16 cellular contexts compared by ENCODE assay signal in genomic region chr20:48669946-48670630, GRCh38.
DNase-seq lines count a peak whose midpoint lies in the region; ATAC-seq, FAIRE-seq and TF ChIP-seq lines count a peak whose summit lies in the region.
"Had no signal": no experiment of that assay in that cellular context is flagged by ENCODE, and none has a peak within 500 bp of the region (broad histone marks: within the 10 kb centered on the region; RNA-seq: fewer than 3 reads in every experiment).

No MANE protein-coding gene starts in this region.

- no peaks in the 10 kb centered on the region for H3K4me1 Mint-ChIP-seq in activated naive CD8-positive, alpha-beta T cell (ENCODE audit: low read depth)
- peaks cover 5% of the 10 kb centered on the region for H3K4me1 Mint-ChIP-seq in activated naive CD8-positive, alpha-beta T cell treated with anti-CD3 and anti-CD28 coated beads for 36 hours
- no peaks in the 10 kb centered on the region for H3K4me1 Mint-ChIP-seq in stimulated activated memory B cell treated with anti-CD40 and anti-IgM and Interleukin-4, amounts not matched to agents 10 μg/mL and 1 μg/mL and 100 μg/mL, for 72 hours
- H3K4me1 Mint-ChIP-seq: activated CD4-positive, alpha-beta T cell treated with anti-CD3 and anti-CD28 coated beads, Interleukin-2, amount 10 ng/mL, durations not matched to agents 7 days and 5 days had no signal

- peaks cover 34% of the 10 kb centered on the region for H3K4me1 ChIP-seq in endothelial cell of umbilical vein (ENCODE audit: control insufficient read depth, extremely low read depth, insufficient read depth, low read length)

- TF ChIP-seq CTCF in endothelial cell of umbilical vein (IDR thresholded peaks at IDR 0.05; ENCODE audit: extremely low read depth in 1 of 2, insufficient read depth in 1 of 2, low read depth in 1 of 2, low read length in 2 of 2) (no peak), GM13977 (IDR thresholded peaks at IDR 0.05; ENCODE audit: extremely low read depth, insufficient read depth, missing control alignments) (no peak)

- TF ChIP-seq POLR2A in endothelial cell of umbilical vein (IDR thresholded peaks at IDR 0.05; ENCODE audit: low read depth, low read length): no peak

- H3K9me3 Mint-ChIP-seq in activated naive CD8-positive, alpha-beta T cell (ENCODE audit: low read depth): no peaks in the 10 kb centered on the region
- H3K9me3 Mint-ChIP-seq in activated naive CD8-positive, alpha-beta T cell treated with anti-CD3 and anti-CD28 coated beads for 36 hours: no peaks in the 10 kb centered on the region
- no peaks in the 10 kb centered on the region for H3K9me3 Mint-ChIP-seq in stimulated activated memory B cell treated with anti-CD40 and anti-IgM and Interleukin-4, amounts not matched to agents 10 μg/mL and 1 μg/mL and 100 μg/mL, for 72 hours
- H3K9me3 Mint-ChIP-seq: activated CD4-positive, alpha-beta T cell treated with anti-CD3 and anti-CD28 coated beads, Interleukin-2, amount 10 ng/mL, durations not matched to agents 7 days and 5 days had no signal

- peak; percentile 94 for FAIRE-seq in endothelial cell of umbilical vein (lab: Jason Lieb, UNC)
- FAIRE-seq: GM12891, TTC549 had no signal

- in situ Hi-C loops in GM13977 (cut with MboI; ENCODE audit: low pct_unique_long_range_greater_than_20kb, low sequenced_read_pairs, unreplicated experiment): no loop called here

- no peak for DNase-seq in activated naive CD8-positive, alpha-beta T cell treated with anti-CD3 and anti-CD28 coated beads for 36 hours
- DNase-seq in SKM-1 treated with dmso at 0.1 percent for 144 hours (lab: John Stamatoyannopoulos, UW; ENCODE audit: unreplicated experiment) (peak; percentile 46), endothelial cell of umbilical vein (ENCODE audit: low read depth, low spot score) (peak; percentile 87), H7 (no peak), GM13977 (ENCODE audit: low spot score) (no peak)
- DNase-seq: activated CD4-positive, alpha-beta T cell treated with anti-CD3 and anti-CD28 coated beads, Interleukin-2, amount 10 ng/mL, durations not matched to agents 7 days and 5 days; activated T-cell treated with anti-CD3 and anti-CD28 coated beads, Interleukin-2, amount 50 U/mL, for 1 hour; NCI-H1048; NK-92 treated with Interleukin-12 subunit alpha and Interleukin-12 subunit beta, amount 100 ng/mL, for 24 hours; upper lobe of left lung had no signal

- no peaks in the 10 kb centered on the region for H3K79me2 ChIP-seq in endothelial cell of umbilical vein (ENCODE audit: control insufficient read depth, insufficient read depth, low read length)

- BruUV-seq in endothelial cell of umbilical vein (replicated peaks; lab: Mats Ljungman, UMichigan): no TSS peak

- H3K9me3 ChIP-seq in endothelial cell of umbilical vein (replicated peaks; ENCODE audit: control insufficient read depth, insufficient read depth, low read length): no peaks in the 10 kb centered on the region
- H3K9me3 ChIP-seq: upper lobe of left lung had no signal

- CTCF ChIA-PET in endothelial cell of umbilical vein (lab: Charles Lee): interaction anchor here (4.1 to 5.3 kb wide), 2 partner anchors 13 kb away, joined by 20 to 26 read pairs; no protein-coding TSS in a partner anchor

- peaks cover 8% of the 10 kb centered on the region for H3K36me3 Mint-ChIP-seq in activated naive CD8-positive, alpha-beta T cell
- peaks cover 27% of the 10 kb centered on the region for H3K36me3 Mint-ChIP-seq in activated naive CD8-positive, alpha-beta T cell treated with anti-CD3 and anti-CD28 coated beads for 36 hours
- H3K36me3 Mint-ChIP-seq in stimulated activated memory B cell treated with anti-CD40 and anti-IgM and Interleukin-4, amounts not matched to agents 10 μg/mL and 1 μg/mL and 100 μg/mL, for 72 hours: peaks cover 74% of the 10 kb centered on the region

- H3K27ac ChIP-seq in endothelial cell of umbilical vein (ENCODE audit: insufficient read depth, low read depth, low read length): peak overlapping the region; percentile 13
- H3K27ac ChIP-seq: upper lobe of left lung had no signal

- H3K4me2 ChIP-seq in endothelial cell of umbilical vein (ENCODE audit: insufficient read depth, low read length): no peak overlapping the region

- H3K27ac Mint-ChIP-seq in activated naive CD8-positive, alpha-beta T cell: peak overlapping the region; percentile 16
- no peak overlapping the region for H3K27ac Mint-ChIP-seq in activated naive CD8-positive, alpha-beta T cell treated with anti-CD3 and anti-CD28 coated beads for 36 hours
- H3K27ac Mint-ChIP-seq in stimulated activated memory B cell treated with anti-CD40 and anti-IgM and Interleukin-4, amounts not matched to agents 10 μg/mL and 1 μg/mL and 100 μg/mL, for 72 hours: peak overlapping the region; percentile 16

- H3K9ac ChIP-seq in endothelial cell of umbilical vein (replicated peaks; ENCODE audit: extremely low read depth, insufficient read depth, low read length): no peak overlapping the region

- dilution Hi-C loops in endothelial cell of umbilical vein (cut with MboI; ENCODE audit: extremely low pct_ligation_motif_present, low sequenced_read_pairs): loop anchor here (25.0 kb wide), 1 partner anchor 242 kb away; the partner anchor contains the start of gene ARFGEF2

- H3K4me3 ChIP-seq in endothelial cell of umbilical vein (replicated peaks in 1 of 3; ENCODE audit: insufficient read depth in 1 of 3, low read depth in 1 of 3, low read length in 3 of 3) (no peak overlapping the region), H7 (ENCODE audit: insufficient read depth, low read depth, low read length) (no peak overlapping the region)
- H3K4me3 ChIP-seq: upper lobe of left lung had no signal

- no peaks in the 10 kb centered on the region for H3K27me3 ChIP-seq in endothelial cell of umbilical vein (ENCODE audit: control insufficient read depth in 2 of 2, insufficient read depth in 2 of 2, low read length in 2 of 2)
- H3K27me3 ChIP-seq in H7 (ENCODE audit: control insufficient read depth, insufficient read depth, low read length): no peaks in the 10 kb centered on the region
- H3K27me3 ChIP-seq: upper lobe of left lung had no signal

- H2AFZ ChIP-seq in endothelial cell of umbilical vein (ENCODE audit: low read depth, low read length): no peak overlapping the region

- POLR2A ChIA-PET in endothelial cell of umbilical vein (lab: Charles Lee): interaction anchor here (1.0 kb wide), 1 partner anchor 13 kb away, joined by 3 read pairs; no protein-coding TSS in a partner anchor

- intact Hi-C loops in endothelial cell of umbilical vein (cut with micrococcal nuclease): loop anchor here (1.0 kb wide), 1 partner anchor 12 kb away; no protein-coding TSS in a partner anchor

- no peaks in the 10 kb centered on the region for H3K9me1 ChIP-seq in endothelial cell of umbilical vein (replicated peaks; ENCODE audit: control insufficient read depth, extremely low read depth, insufficient read depth, low read length)

- peaks cover 3 to 12% of the 10 kb centered on the region in 2 experiments for H3K36me3 ChIP-seq in endothelial cell of umbilical vein (ENCODE audit: control insufficient read depth in 2 of 2, extremely low read depth in 1 of 2, insufficient read depth in 2 of 2, low read length in 2 of 2)
- no peaks in the 10 kb centered on the region for H3K36me3 ChIP-seq in H7 (replicated peaks; ENCODE audit: control insufficient read depth, insufficient read depth, low read length)

- H3K4me3 Mint-ChIP-seq in activated naive CD8-positive, alpha-beta T cell: no peak overlapping the region
- H3K4me3 Mint-ChIP-seq in activated naive CD8-positive, alpha-beta T cell treated with anti-CD3 and anti-CD28 coated beads for 36 hours: no peak overlapping the region
- no peak overlapping the region for H3K4me3 Mint-ChIP-seq in stimulated activated memory B cell treated with anti-CD40 and anti-IgM and Interleukin-4, amounts not matched to agents 10 μg/mL and 1 μg/mL and 100 μg/mL, for 72 hours
- H3K4me3 Mint-ChIP-seq: activated CD4-positive, alpha-beta T cell treated with anti-CD3 and anti-CD28 coated beads, Interleukin-2, amount 10 ng/mL, durations not matched to agents 7 days and 5 days had no signal

- no peaks in the 10 kb centered on the region for H3K27me3 Mint-ChIP-seq in activated naive CD8-positive, alpha-beta T cell
- H3K27me3 Mint-ChIP-seq in activated naive CD8-positive, alpha-beta T cell treated with anti-CD3 and anti-CD28 coated beads for 36 hours: no peaks in the 10 kb centered on the region
- H3K27me3 Mint-ChIP-seq in stimulated activated memory B cell treated with anti-CD40 and anti-IgM and Interleukin-4, amounts not matched to agents 10 μg/mL and 1 μg/mL and 100 μg/mL, for 72 hours: no peaks in the 10 kb centered on the region
- H3K27me3 Mint-ChIP-seq: activated CD4-positive, alpha-beta T cell treated with anti-CD3 and anti-CD28 coated beads, Interleukin-2, amount 10 ng/mL, durations not matched to agents 7 days and 5 days had no signal

- ATAC-seq in stimulated activated memory B cell treated with anti-CD40 and anti-IgM and Interleukin-4, amounts not matched to agents 10 μg/mL and 1 μg/mL and 100 μg/mL, for 72 hours: no peak
- ATAC-seq in GM21717 (IDR thresholded peaks at IDR 0.05; ENCODE audit: unreplicated experiment): no peak
- ATAC-seq: HCT116 had no signal

- H4K20me1 ChIP-seq in endothelial cell of umbilical vein (replicated peaks; ENCODE audit: control insufficient read depth, extremely low read depth, insufficient read depth, low read length): no peaks in the 10 kb centered on the region

TF ChIP-seq in endothelial cell of umbilical vein, 7 proteins besides CTCF, POLR2A, EP300 and RAD21:
- TF ChIP-seq POLR2AphosphoS5 (IDR thresholded peaks at IDR 0.05; ENCODE audit: insufficient read depth, low read depth, low read length): peak; percentile 29
- TF ChIP-seq MYC (IDR thresholded peaks at IDR 0.05; ENCODE audit: low read depth, low read length): no peak

Comparison
In these comparisons a context has a peak if more than half of its experiments do, and no peak if none do; other contexts are left out.
1. DNase-seq: peak in SKM-1 treated with dmso at 0.1 percent for 144 hours (single experiment) and endothelial cell of umbilical vein (single experiment); none in activated naive CD8-positive, alpha-beta T cell treated with anti-CD3 and anti-CD28 coated beads for 36 hours (single experiment), H7 (single experiment) and GM13977 (single experiment).